8 cellular contexts compared by ENCODE assay signal in the genomic region with DNA sequence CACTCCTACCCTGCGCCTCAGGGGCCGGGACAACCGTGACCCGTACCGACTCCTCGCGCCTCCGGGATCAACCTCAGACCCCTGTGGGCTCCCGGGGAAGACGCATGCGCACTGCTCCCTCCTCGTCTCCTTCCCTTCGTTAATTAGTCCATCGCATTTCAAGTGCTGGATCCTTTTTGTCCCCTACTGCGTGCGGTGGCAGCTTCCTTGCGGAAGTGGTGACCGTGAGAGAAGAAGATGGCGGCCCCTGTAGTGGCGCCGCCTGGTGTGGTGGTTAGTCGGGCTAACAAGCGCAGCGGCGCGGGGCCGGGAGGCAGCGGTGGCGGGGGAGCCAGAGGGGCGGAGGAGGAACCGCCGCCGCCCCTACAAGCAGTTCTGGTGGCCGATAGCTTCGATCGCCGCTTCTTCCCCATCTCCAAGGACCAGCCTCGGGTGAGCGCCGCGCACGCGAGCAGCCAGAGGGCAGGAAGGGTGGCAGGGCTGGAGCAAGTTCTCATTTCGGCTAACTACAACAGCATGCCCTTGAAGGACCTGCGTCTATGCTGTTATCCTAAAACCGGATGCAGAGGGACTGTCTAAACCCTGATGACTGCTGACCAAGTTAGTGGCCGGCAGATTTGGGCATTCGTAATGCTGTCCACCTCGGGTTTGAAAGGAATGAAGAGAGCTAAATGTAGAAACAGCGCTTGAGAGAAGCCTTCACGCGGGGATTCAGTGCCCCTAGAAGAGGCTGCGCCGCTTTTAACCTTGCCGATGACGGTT. TPM values are rescaled to one million over a fixed set of nuclear protein-coding genes. Genes with fewer than 3 reads are reported as not detected.
DNase-seq lines count a peak whose midpoint lies in the region; ATAC-seq and TF ChIP-seq lines count a peak whose summit lies in the region.

TSS of gene EIF2B5 (plus strand) at position 210 of the 762 bp plus-strand sequence. CDS start at position 238, 28 bp downstream.

- ATAC-seq in GM19372 (IDR thresholded peaks at IDR 0.05; ENCODE audit: low read depth, unreplicated experiment) (peak; percentile 90), HG03558 (IDR thresholded peaks at IDR 0.05; ENCODE audit: extremely low read depth, unreplicated experiment) (peak; percentile 83)

- no peaks in the 10 kb centered on the region for H3K27me3 ChIP-seq in liver (ENCODE audit: control insufficient read depth in 4 of 4, insufficient read depth in 4 of 4, low read length in 3 of 4)

- peak within 1 kb of the TSS; percentile 72 to 97 (median 96) for H3K4me3 ChIP-seq in liver (ENCODE audit: low read depth in 1 of 3, low read length in 3 of 3)

- WGBS in liver = under 1% methylated on average over 56 of the region's 56 CpGs

- H3K36me3 ChIP-seq in liver (ENCODE audit: control insufficient read depth in 4 of 4, insufficient read depth in 3 of 4, low read depth in 1 of 4, low read length in 3 of 4) = peaks cover 0 to 9% (median 5%) of the 10 kb centered on the region in 4 donors

- peak within 1 kb of the TSS; percentile 83 to 91 for H3K27ac ChIP-seq in liver (ENCODE audit: low read depth in 1 of 2, low read length in 2 of 2)

- TF ChIP-seq CTCF in liver (IDR thresholded peaks at IDR 0.05; ENCODE audit: low read depth, low read length, missing input control) = peak; percentile 26

- peaks cover 2 to 32% (median 21%) of the 10 kb centered on the region in 4 donors for H3K4me1 ChIP-seq in liver (ENCODE audit: control insufficient read depth in 4 of 4, insufficient read depth in 4 of 4, low read length in 3 of 4)

- TF ChIP-seq RAD21 in liver (IDR thresholded peaks at IDR 0.05) = peak; percentile 56 to 69

- peak within 1 kb of the TSS; percentile 86 to 88 for H3K9ac ChIP-seq in liver (ENCODE audit: low read depth in 1 of 2, low read length in 2 of 2)

- peak; percentile 94 for DNase-seq in CD1c-positive myeloid dendritic cell (ENCODE audit: extremely low spot score)
- peak; percentile 75 for DNase-seq in NCI-H748 treated with DMSO at 0.1 percent for 48 hours (lab: John Stamatoyannopoulos, UW)
- peak; percentile 82 to 83 for DNase-seq in activated CD4-positive, alpha-beta T cell treated with anti-CD3 and anti-CD28 coated beads, Interleukin-2, amount 50 U/mL, for 4 hours
- DNase-seq in dermis blood vessel endothelial cell = peak; percentile 96
- DNase-seq in stimulated activated CD4-positive, alpha-beta T cell treated with anti-CD3 and anti-CD28 coated beads, Interleukin-4, amount 100 ng/mL, for 48 hours (ENCODE audit: low read depth in 2 of 2) = peak; percentile 77 to 86

- no peaks in the 10 kb centered on the region for H3K9me3 ChIP-seq in liver (ENCODE audit: control insufficient read depth in 4 of 4, low read length in 3 of 4)

TF ChIP-seq in liver, 16 proteins besides CTCF, POLR2A, EP300 and RAD21:
- TF ChIP-seq ATF3 (IDR thresholded peaks at IDR 0.05) (no peak), TAF1 (conservative IDR thresholded peaks at IDR 0.05) (peak; percentile 64), JUND (IDR thresholded peaks at IDR 0.05) (peak in 1 of 2 donors; percentile 6), SP1 (IDR thresholded peaks at IDR 0.05) (peak; percentile 32), YY1 (IDR thresholded peaks at IDR 0.05) (peak; percentile 99), REST (IDR thresholded peaks at IDR 0.05) (peak; percentile 75), GABPA (IDR thresholded peaks at IDR 0.05 in 1 of 2, conservative IDR thresholded peaks at IDR 0.05 in 1 of 2) (peak; percentile 40 to 93), NR2F2 (IDR thresholded peaks at IDR 0.05) (no peak), RXRA (IDR thresholded peaks at IDR 0.05) (peak; percentile 35 to 52), HNF4A (conservative IDR thresholded peaks at IDR 0.05) (peak in 1 of 2 donors; percentile 44), HNF4G (IDR thresholded peaks at IDR 0.05) (no peak), EGR1 (IDR thresholded peaks at IDR 0.05; ENCODE audit: low read depth in 2 of 2) (peak in 1 of 2 donors; percentile 26), FOXA2 (IDR thresholded peaks at IDR 0.05) (no peak), FOXA1 (IDR thresholded peaks at IDR 0.05) (peak; percentile 55)
- TF ChIP-seq, protein P1, sequence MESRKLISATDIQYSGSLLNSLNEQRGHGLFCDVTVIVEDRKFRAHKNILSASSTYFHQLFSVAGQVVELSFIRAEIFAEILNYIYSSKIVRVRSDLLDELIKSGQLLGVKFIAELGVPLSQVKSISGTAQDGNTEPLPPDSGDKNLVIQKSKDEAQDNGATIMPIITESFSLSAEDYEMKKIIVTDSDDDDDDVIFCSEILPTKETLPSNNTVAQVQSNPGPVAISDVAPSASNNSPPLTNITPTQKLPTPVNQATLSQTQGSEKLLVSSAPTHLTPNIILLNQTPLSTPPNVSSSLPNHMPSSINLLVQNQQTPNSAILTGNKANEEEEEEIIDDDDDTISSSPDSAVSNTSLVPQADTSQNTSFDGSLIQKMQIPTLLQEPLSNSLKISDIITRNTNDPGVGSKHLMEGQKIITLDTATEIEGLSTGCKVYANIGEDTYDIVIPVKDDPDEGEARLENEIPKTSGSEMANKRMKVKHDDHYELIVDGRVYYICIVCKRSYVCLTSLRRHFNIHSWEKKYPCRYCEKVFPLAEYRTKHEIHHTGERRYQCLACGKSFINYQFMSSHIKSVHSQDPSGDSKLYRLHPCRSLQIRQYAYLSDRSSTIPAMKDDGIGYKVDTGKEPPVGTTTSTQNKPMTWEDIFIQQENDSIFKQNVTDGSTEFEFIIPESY (IDR thresholded peaks at IDR 0.05) = peak; percentile 90
- TF ChIP-seq, protein P2, sequence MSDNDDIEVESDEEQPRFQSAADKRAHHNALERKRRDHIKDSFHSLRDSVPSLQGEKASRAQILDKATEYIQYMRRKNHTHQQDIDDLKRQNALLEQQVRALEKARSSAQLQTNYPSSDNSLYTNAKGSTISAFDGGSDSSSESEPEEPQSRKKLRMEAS (IDR thresholded peaks at IDR 0.05) = peak; percentile 64
TF ChIP-seq in liver: peak in this region for 12.

RNA-seq across cellular contexts. Expression of gene EIF2B5, which starts in this region (rescaled TPM):
- total RNA-seq in dermis blood vessel endothelial cell = 43.7 and 44.2 TPM in 2 replicates
- total RNA-seq in liver = 10 to 100 TPM; 28.2 to 34.3 TPM
- 10 to 100 TPM; 19.0 to 20.6 TPM for polyA plus RNA-seq in liver

Comparison
In these comparisons a context has a peak if more than half of its experiments do, and no peak if none do; other contexts are left out.
1. Peak in every context shown above with its lines: DNase-seq, ATAC-seq, H3K4me3 ChIP-seq and H3K27ac ChIP-seq.